Comparison of ENCODE assay signal across 38 cellular contexts in genomic region chr2:7989823-7990222, GRCh38.
"Had no signal": no experiment of that assay in that cellular context is flagged by ENCODE, and none has a peak within 500 bp of the region (broad histone marks: within the 10 kb centered on the region; RNA-seq: fewer than 3 reads in every experiment).

No MANE protein-coding gene starts in this region.

- H3K27ac ChIP-seq: adrenal gland, ascending aorta, body of pancreas, brain microvascular endothelial cell, breast epithelium, cardiac muscle cell had no signal

- H3K4me1 Mint-ChIP-seq: central memory CD8-positive, alpha-beta T cell had no signal

- H3K9me3 Mint-ChIP-seq: activated naive CD4-positive, alpha-beta T cell treated with anti-CD3 and anti-CD28 coated beads for 36 hours; activated naive CD4-positive, alpha-beta T cell treated with anti-CD3 and anti-CD28 coated beads, Interleukin-2, amount 10 ng/mL, durations not matched to agents 7 days and 5 days; activated naive CD4-positive, alpha-beta T cell treated with anti-CD3 and anti-CD28 coated beads, Interleukin-2, amount 50 U/mL, for 24 hours; activated naive CD8-positive, alpha-beta T cell treated with anti-CD3 and anti-CD28 coated beads for 36 hours; activated naive CD8-positive, alpha-beta T cell treated with anti-CD3 and anti-CD28 coated beads, Interleukin-2, amount 10 ng/mL, durations not matched to agents 7 days and 5 days; activated naive CD8-positive, alpha-beta T cell treated with anti-CD3 and anti-CD28 coated beads, Interleukin-2, amount 50 U/mL, for 24 hours; activated T-cell treated with anti-CD3 and anti-CD28 coated beads, Interleukin-2, amount 50 U/mL, for 24 hours; activated T-cell treated with anti-CD3 and anti-CD28 coated beads, Interleukin-2, amount 50 U/mL, for 4 hours; activated T-helper 17 cell treated with anti-CD3 and anti-CD28 coated beads, Interleukin-2, amount 50 U/mL, for 72 hours; activated T-helper 2 cell treated with anti-CD3 and anti-CD28 coated beads, Interferon-gamma antibody, Interleukin-2, Interleukin-4, amounts not matched to agents 10 μg/mL and 5 μg/mL and 100 μg/mL, durations not matched to agents 14 hours and 24 hours and 36 hours; central memory CD8-positive, alpha-beta T cell had no signal

- DNase-seq: activated effector memory CD4-positive, alpha-beta T cell treated with anti-CD3 and anti-CD28 coated beads, Interleukin-2, amount 50 U/mL, for 16 hours; activated effector memory CD4-positive, alpha-beta T cell treated with Interleukin-2 at 50 U/mL for 16 hours; activated gamma-delta T cell; activated gamma-delta T cell treated with Interleukin-2 at 50 U/mL for 16 hours; activated naive CD4-positive, alpha-beta T cell; activated naive CD4-positive, alpha-beta T cell treated with anti-CD3 and anti-CD28 coated beads for 36 hours; activated naive CD4-positive, alpha-beta T cell treated with anti-CD3 and anti-CD28 coated beads, Interleukin-2, amount 10 ng/mL, durations not matched to agents 7 days and 5 days; activated naive CD4-positive, alpha-beta T cell treated with anti-CD3 and anti-CD28 coated beads, Interleukin-2, amount 50 U/mL, for 16 hours; activated naive CD4-positive, alpha-beta T cell treated with Interleukin-2 at 50 U/mL for 16 hours; activated naive CD8-positive, alpha-beta T cell treated with anti-CD3 and anti-CD28 coated beads for 36 hours; activated naive CD8-positive, alpha-beta T cell treated with anti-CD3 and anti-CD28 coated beads, Interleukin-2, amount 10 ng/mL, durations not matched to agents 7 days and 5 days; activated naive CD8-positive, alpha-beta T cell treated with anti-CD3 and anti-CD28 coated beads, Interleukin-2, amount 50 U/mL, for 24 hours; activated T-cell treated with anti-CD3 and anti-CD28 coated beads, Interleukin-2, amount 50 U/mL, for 1 hour; activated T-cell treated with anti-CD3 and anti-CD28 coated beads, Interleukin-2, amount 50 U/mL, for 24 hours; activated T-cell treated with anti-CD3 and anti-CD28 coated beads, Interleukin-2, amount 50 U/mL, for 4 hours; activated T-cell treated with anti-CD3 and anti-CD28 coated beads, Interleukin-2, amount 50 U/mL, for 48 hours; activated T-cell treated with anti-CD3 and anti-CD28 coated beads, Interleukin-2, amount 50 U/mL, for 72 hours; adrenal gland; amniotic stem cell; amygdala; body of pancreas; brain microvascular endothelial cell; caudate nucleus; central memory CD4-positive, alpha-beta T cell; cerebellar nuclear complex had no signal

- H3K36me3 ChIP-seq: adrenal gland, ascending aorta, brain microvascular endothelial cell, breast epithelium, cardiac muscle cell had no signal

- H3K4me3 Mint-ChIP-seq: activated naive CD4-positive, alpha-beta T cell treated with anti-CD3 and anti-CD28 coated beads for 36 hours; activated naive CD4-positive, alpha-beta T cell treated with anti-CD3 and anti-CD28 coated beads, Interleukin-2, amount 10 ng/mL, durations not matched to agents 7 days and 5 days; activated naive CD4-positive, alpha-beta T cell treated with anti-CD3 and anti-CD28 coated beads, Interleukin-2, amount 50 U/mL, for 24 hours; activated naive CD8-positive, alpha-beta T cell; activated naive CD8-positive, alpha-beta T cell treated with anti-CD3 and anti-CD28 coated beads for 36 hours; activated naive CD8-positive, alpha-beta T cell treated with anti-CD3 and anti-CD28 coated beads, Interleukin-2, amount 10 ng/mL, durations not matched to agents 7 days and 5 days; activated naive CD8-positive, alpha-beta T cell treated with anti-CD3 and anti-CD28 coated beads, Interleukin-2, amount 50 U/mL, for 24 hours; activated T-cell treated with anti-CD3 and anti-CD28 coated beads, Interleukin-2, amount 50 U/mL, for 24 hours; activated T-cell treated with anti-CD3 and anti-CD28 coated beads, Interleukin-2, amount 50 U/mL, for 4 hours; activated T-cell treated with anti-CD3 and anti-CD28 coated beads, Interleukin-2, amount 50 U/mL, for 72 hours; activated T-helper 1 cell treated with anti-CD3 and anti-CD28 coated beads, Interleukin-12 subunit alpha, Interleukin-12 subunit beta, Interleukin-2, Interleukin-4 antibody, amounts not matched to agents 30 ng/mL and 10 ng/mL and 1 ng/mL, durations not matched to agents 14 hours and 24 hours and 36 hours; activated T-helper 17 cell treated with anti-CD3 and anti-CD28 coated beads, Interleukin-2, amount 50 U/mL, for 72 hours; brain; central memory CD8-positive, alpha-beta T cell had no signal

- H3K9me3 ChIP-seq: adrenal gland, ascending aorta, body of pancreas, breast epithelium had no signal

- H3K27me3 Mint-ChIP-seq: activated naive CD4-positive, alpha-beta T cell treated with anti-CD3 and anti-CD28 coated beads, Interleukin-2, amount 50 U/mL, for 24 hours; activated naive CD8-positive, alpha-beta T cell; activated naive CD8-positive, alpha-beta T cell treated with anti-CD3 and anti-CD28 coated beads for 36 hours; activated naive CD8-positive, alpha-beta T cell treated with anti-CD3 and anti-CD28 coated beads, Interleukin-2, amount 50 U/mL, for 24 hours; activated T-helper 17 cell treated with anti-CD3 and anti-CD28 coated beads, Interleukin-2, amount 50 U/mL, for 72 hours; brain; central memory CD8-positive, alpha-beta T cell had no signal

- ATAC-seq: activated naive CD4-positive, alpha-beta T cell treated with anti-CD3 and anti-CD28 coated beads, Interleukin-2, amount 50 U/mL, for 72 hours; activated naive CD8-positive, alpha-beta T cell treated with anti-CD3 and anti-CD28 coated beads, Interleukin-2, amount 50 U/mL, for 24 hours; activated T-cell treated with anti-CD3 and anti-CD28 coated beads, Interleukin-2, amount 50 U/mL, for 4 hours; activated T-cell treated with anti-CD3 and anti-CD28 coated beads, Interleukin-2, amount 50 U/mL, for 72 hours; activated T-helper 17 cell treated with anti-CD3 and anti-CD28 coated beads, Interleukin-2, amount 50 U/mL, for 72 hours; body of pancreas had no signal

- H3K27ac Mint-ChIP-seq: activated naive CD4-positive, alpha-beta T cell treated with anti-CD3 and anti-CD28 coated beads for 36 hours; activated naive CD4-positive, alpha-beta T cell treated with anti-CD3 and anti-CD28 coated beads, Interleukin-2, amount 10 ng/mL, durations not matched to agents 7 days and 5 days; activated naive CD4-positive, alpha-beta T cell treated with anti-CD3 and anti-CD28 coated beads, Interleukin-2, amount 50 U/mL, for 24 hours; activated naive CD4-positive, alpha-beta T cell treated with anti-CD3 and anti-CD28 coated beads, Interleukin-2, amount 50 U/mL, for 72 hours; activated naive CD8-positive, alpha-beta T cell; activated naive CD8-positive, alpha-beta T cell treated with anti-CD3 and anti-CD28 coated beads for 36 hours; activated naive CD8-positive, alpha-beta T cell treated with anti-CD3 and anti-CD28 coated beads, Interleukin-2, amount 10 ng/mL, durations not matched to agents 7 days and 5 days; activated naive CD8-positive, alpha-beta T cell treated with anti-CD3 and anti-CD28 coated beads, Interleukin-2, amount 50 U/mL, for 24 hours; activated T-cell treated with anti-CD3 and anti-CD28 coated beads, Interleukin-2, amount 50 U/mL, for 24 hours; activated T-cell treated with anti-CD3 and anti-CD28 coated beads, Interleukin-2, amount 50 U/mL, for 72 hours; activated T-helper 1 cell treated with anti-CD3 and anti-CD28 coated beads, Interleukin-12 subunit alpha, Interleukin-12 subunit beta, Interleukin-2, Interleukin-4 antibody, amounts not matched to agents 30 ng/mL and 10 ng/mL and 1 ng/mL, durations not matched to agents 14 hours and 24 hours and 36 hours; activated T-helper 17 cell treated with anti-CD3 and anti-CD28 coated beads, Interleukin-2, amount 50 U/mL, for 72 hours; activated T-helper 2 cell treated with anti-CD3 and anti-CD28 coated beads, Interferon-gamma antibody, Interleukin-2, Interleukin-4, amounts not matched to agents 10 μg/mL and 5 μg/mL and 100 μg/mL, durations not matched to agents 14 hours and 24 hours and 36 hours; brain had no signal

- H3K27me3 ChIP-seq: adrenal gland, ascending aorta, body of pancreas, brain microvascular endothelial cell, breast epithelium, cardiac muscle cell had no signal

- H3K4me1 ChIP-seq: adrenal gland, ascending aorta, breast epithelium had no signal

- H3K4me3 ChIP-seq: adrenal gland, ascending aorta, body of pancreas, breast epithelium, cardiac muscle cell had no signal

- H3K36me3 Mint-ChIP-seq: activated naive CD4-positive, alpha-beta T cell treated with anti-CD3 and anti-CD28 coated beads, Interleukin-2, amount 10 ng/mL, durations not matched to agents 7 days and 5 days; activated naive CD4-positive, alpha-beta T cell treated with anti-CD3 and anti-CD28 coated beads, Interleukin-2, amount 50 U/mL, for 24 hours; brain had no signal

- FAIRE-seq: astrocyte, bronchial epithelial cell had no signal
